ENCODE assay signal across 30 cellular contexts in the genomic region with DNA sequence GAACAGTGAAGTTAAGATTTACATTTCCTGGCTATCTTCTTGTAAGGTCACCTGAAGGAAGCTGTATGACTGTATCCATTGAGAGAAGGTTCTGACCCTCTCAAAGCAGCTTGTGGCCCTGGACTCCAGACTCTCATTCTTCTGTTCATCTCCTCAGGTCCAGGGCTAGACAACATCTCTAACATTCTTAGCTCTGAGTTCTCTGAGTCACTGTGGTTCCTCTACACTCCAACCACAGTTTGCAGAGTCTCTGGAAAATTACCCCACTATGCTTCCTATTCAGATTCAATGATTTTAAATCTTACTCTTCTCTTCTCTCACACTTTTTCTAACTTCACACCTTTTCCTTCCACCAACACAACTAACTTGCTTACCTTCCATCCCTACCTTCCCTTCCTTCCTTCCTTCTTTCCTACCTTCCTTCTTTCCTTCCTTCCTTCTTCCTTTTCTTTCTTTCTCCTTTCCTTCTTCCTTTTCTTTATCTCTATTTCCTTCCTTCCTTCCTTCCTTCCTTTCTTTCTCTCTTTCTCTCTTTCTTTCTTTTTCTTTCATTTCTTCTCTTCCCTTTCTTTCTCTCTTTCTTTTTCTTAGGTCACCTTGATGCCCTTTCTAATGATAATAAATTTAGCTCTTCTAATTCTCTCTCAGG.
DNase-seq lines count a peak whose midpoint lies in the region; ATAC-seq, FAIRE-seq and TF ChIP-seq lines count a peak whose summit lies in the region.
"Had no signal": no experiment of that assay in that cellular context is flagged by ENCODE, and none has a peak within 500 bp of the region (broad histone marks: within the 10 kb centered on the region; RNA-seq: fewer than 3 reads in every experiment).

No MANE protein-coding gene starts in this region.

- intact Hi-C loops in spleen (cut with DNase I; ENCODE audit: low total_unique reads) = no loop called here

- peaks cover 5% of the 10 kb centered on the region for H3K36me3 Mint-ChIP-seq in HFFc6 (ENCODE audit: low read depth)
- H3K36me3 Mint-ChIP-seq in astrocyte (ENCODE audit: low read depth, unreplicated experiment) = no peaks in the 10 kb centered on the region
- no peaks in the 10 kb centered on the region for H3K36me3 Mint-ChIP-seq in T-helper 17 cell (ENCODE audit: low read depth)
- H3K36me3 Mint-ChIP-seq: activated naive CD4-positive, alpha-beta T cell treated with anti-CD3 and anti-CD28 coated beads, Interleukin-2, amount 50 U/mL, for 72 hours; CD14-positive monocyte; mesothelial cell of epicardium; natural killer cell had no signal

- H3K36me3 ChIP-seq in astrocyte (ENCODE audit: insufficient read depth, low read length) = no peaks in the 10 kb centered on the region
- H3K36me3 ChIP-seq in spleen = no peaks in the 10 kb centered on the region
- H3K36me3 ChIP-seq: suprapubic skin, upper lobe of right lung had no signal

- TF ChIP-seq CTCF in HFFc6 (IDR thresholded peaks at IDR 0.05) (no peak), astrocyte (IDR thresholded peaks at IDR 0.05; ENCODE audit: insufficient read depth, low read depth, low read length) (no peak), spleen (IDR thresholded peaks at IDR 0.05 in 8 of 11, conservative IDR thresholded peaks at IDR 0.05 in 3 of 11) (no peak)

- no peak overlapping the region for H3K4me2 ChIP-seq in astrocyte (ENCODE audit: low read length)
- H3K4me2 ChIP-seq: smooth muscle cell had no signal

- H3K27me3 Mint-ChIP-seq in HFFc6 (ENCODE audit: insufficient read depth) (no peaks in the 10 kb centered on the region), astrocyte (ENCODE audit: low read depth, unreplicated experiment) (no peaks in the 10 kb centered on the region), T-helper 17 cell (no peaks in the 10 kb centered on the region)

- H3K4me1 ChIP-seq in astrocyte (ENCODE audit: insufficient read depth, low read length) (no peaks in the 10 kb centered on the region), spleen (no peaks in the 10 kb centered on the region)
- H3K4me1 ChIP-seq: suprapubic skin, upper lobe of right lung had no signal

- H2AFZ ChIP-seq in astrocyte (ENCODE audit: low read depth, low read length) = no peak overlapping the region

- H3K9me3 ChIP-seq in astrocyte (ENCODE audit: insufficient read depth, low read depth, low read length) (no peaks in the 10 kb centered on the region), T-helper 17 cell (ENCODE audit: control insufficient read depth, low read length, poor library complexity, severe bottlenecking) (no peaks in the 10 kb centered on the region), spleen (peaks cover 0 to 8% (median 0%) of the 10 kb centered on the region in 8 donors)
- H3K9me3 ChIP-seq: suprapubic skin, upper lobe of right lung had no signal

- DNase-seq in EH (ENCODE audit: low read depth) = peak; percentile 64
- DNase-seq in HFFc6 = peak; percentile 41
- peak; percentile 59 for DNase-seq in astrocyte (ENCODE audit: low read depth)
- DNase-seq in iris pigment epithelial cell (ENCODE audit: low read depth) = peak; percentile 73
- no peak for DNase-seq in HUDEP-2 (lab: John Stamatoyannopoulos, UW; ENCODE audit: unreplicated experiment in 76 of 76)
- no peak for DNase-seq in T-helper 17 cell
- DNase-seq in NCI-H1048 (lab: John Stamatoyannopoulos, UW) = no peak
- DNase-seq in spleen = no peak
- DNase-seq: activated CD4-positive, alpha-beta T cell treated with anti-CD3 and anti-CD28 coated beads for 1 hour; activated CD8-positive, alpha-beta T cell treated with anti-CD3 and anti-CD28 coated beads for 36 hours; aorta; Calu3; DND-41; glutamatergic neuron; left ventricle myocardium superior; MM.1S; natural killer cell; NCI-H1436 treated with DMSO at 0.1 percent for 48 hours; NCI-H446 treated with DMSO at 0.1 percent for 48 hours; NCI-H82; upper lobe of right lung had no signal

- H3K9ac ChIP-seq in astrocyte (ENCODE audit: low read length) = no peak overlapping the region

- H4K20me1 ChIP-seq in astrocyte (ENCODE audit: insufficient read depth, low read length) = no peaks in the 10 kb centered on the region

- H3K9me3 Mint-ChIP-seq in HFFc6 (0 out of 2 replicates have a peak, but pooled peaks cover 3% of the 10 kb centered on the region), astrocyte (ENCODE audit: unreplicated experiment) (peaks cover 5% of the 10 kb centered on the region)

- H3K4me3 Mint-ChIP-seq in HFFc6 (no peak overlapping the region), astrocyte (ENCODE audit: unreplicated experiment) (no peak overlapping the region), T-helper 17 cell (no peak overlapping the region)
- H3K4me3 Mint-ChIP-seq: activated CD8-positive, alpha-beta T cell treated with anti-CD3 and anti-CD28 coated beads for 36 hours; CD14-positive monocyte; mesothelial cell of epicardium; natural killer cell had no signal

- no peak overlapping the region for H3K4me3 ChIP-seq in astrocyte (ENCODE audit: insufficient read depth, low read depth, low read length)
- H3K4me3 ChIP-seq in spleen = no peak overlapping the region
- H3K4me3 ChIP-seq: SK-N-MC, smooth muscle cell, suprapubic skin, upper lobe of right lung had no signal

- H3K27ac ChIP-seq in astrocyte (ENCODE audit: low read depth, low read length) = no peak overlapping the region
- H3K27ac ChIP-seq in spleen = no peak overlapping the region
- H3K27ac ChIP-seq: SK-N-MC, suprapubic skin, upper lobe of right lung had no signal

- H3K27ac Mint-ChIP-seq in HFFc6 (no peak overlapping the region), astrocyte (ENCODE audit: unreplicated experiment) (peak overlapping the region; percentile 15), T-helper 17 cell (no peak overlapping the region)
- H3K27ac Mint-ChIP-seq: activated CD8-positive, alpha-beta T cell treated with anti-CD3 and anti-CD28 coated beads for 36 hours; activated naive CD4-positive, alpha-beta T cell treated with anti-CD3 and anti-CD28 coated beads, Interleukin-2, amount 50 U/mL, for 72 hours; CD14-positive monocyte; mesothelial cell of epicardium; natural killer cell had no signal

- H3K4me1 Mint-ChIP-seq in HFFc6 (ENCODE audit: low read depth) (peaks cover 28% of the 10 kb centered on the region), astrocyte (ENCODE audit: low read depth, unreplicated experiment) (peaks cover 10% of the 10 kb centered on the region), T-helper 17 cell (no peaks in the 10 kb centered on the region)
- H3K4me1 Mint-ChIP-seq: CD14-positive monocyte, mesothelial cell of epicardium, natural killer cell had no signal

- ATAC-seq in T-helper 17 cell = no peak
- ATAC-seq: activated CD8-positive, alpha-beta T cell treated with anti-CD3 and anti-CD28 coated beads for 36 hours; activated naive CD4-positive, alpha-beta T cell treated with anti-CD3 and anti-CD28 coated beads, Interleukin-2, amount 50 U/mL, for 72 hours; left ventricle myocardium superior; natural killer cell; upper lobe of right lung had no signal

- no peak for TF ChIP-seq POLR2A in spleen (IDR thresholded peaks at IDR 0.05)

- no peaks in the 10 kb centered on the region for H3K79me2 ChIP-seq in astrocyte (ENCODE audit: insufficient read depth, low read length)

- no peaks in the 10 kb centered on the region for H3K27me3 ChIP-seq in astrocyte (ENCODE audit: insufficient read depth, low read length)
- no peaks in the 10 kb centered on the region for H3K27me3 ChIP-seq in spleen (replicated peaks in 1 of 7)
- H3K27me3 ChIP-seq: suprapubic skin, upper lobe of right lung had no signal

- FAIRE-seq in astrocyte (lab: Jason Lieb, UNC) = no peak
- FAIRE-seq: endometrium, keratinocyte, TTC549 had no signal

Comparison
In these comparisons a context has a peak if more than half of its experiments do, and no peak if none do; other contexts are left out.
1. DNase-seq: peak in EH (single experiment), HFFc6 (single experiment), astrocyte (single experiment) and iris pigment epithelial cell (single experiment); none in HUDEP-2 (0 of 76), T-helper 17 cell (0 of 3), NCI-H1048 (single experiment) and spleen (single experiment).